In the genomic region with DNA sequence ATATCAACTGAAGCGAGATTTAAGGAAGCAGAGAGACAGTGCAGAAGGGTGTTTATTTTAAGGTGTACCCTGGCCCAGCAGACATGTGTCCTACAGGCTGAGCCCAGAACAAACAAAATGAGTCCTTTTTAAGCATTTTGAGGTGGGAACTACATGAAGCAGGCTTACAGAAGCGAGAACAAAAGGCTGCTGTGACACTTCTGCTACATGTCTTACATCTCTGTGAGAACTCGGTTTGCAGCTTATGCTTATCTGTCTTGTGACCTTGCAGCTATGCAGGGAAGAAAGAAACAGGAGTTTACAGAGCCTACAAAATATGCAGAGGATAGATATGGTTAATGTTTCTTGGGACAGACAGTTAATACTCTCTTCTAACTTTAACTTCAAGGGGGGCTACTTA, we compare ENCODE assay signal across 22 cellular contexts.
A peak's percentile ranks its signal among the peaks of the same experiment; 100 is the strongest.
DNase-seq lines count a peak whose midpoint lies in the region; ATAC-seq, FAIRE-seq and TF ChIP-seq lines count a peak whose summit lies in the region.
"Had no signal": no experiment of that assay in that cellular context is flagged by ENCODE, and none has a peak within 500 bp of the region (broad histone marks: within the 10 kb centered on the region; RNA-seq: fewer than 3 reads in every experiment).

No MANE protein-coding gene starts in this region.

- H3K9me2 ChIP-seq in hepatocyte (replicated peaks; ENCODE audit: insufficient read depth), result no peaks in the 10 kb centered on the region

- DNase-seq in HepG2 (ENCODE audit: low spot score) (no peak), right lobe of liver (no peak), hepatocyte (ENCODE audit: low spot score) (no peak), retinal pigment epithelial cell (ENCODE audit: low read depth) (peak; percentile 23), thyroid gland (no peak)
- no peak for DNase-seq in activated CD4-positive, CD25-positive, alpha-beta regulatory T cell (lab: John Stamatoyannopoulos, UW)
- DNase-seq: 8988T; Calu3; CD8-positive, alpha-beta T cell; DMS53; DND-41; EL; GM23248; H7; HFFc6; IMR-90 had no signal

- H3K4me1 ChIP-seq in HepG2 (ENCODE audit: insufficient read depth, low read length) (no peaks in the 10 kb centered on the region), right lobe of liver (no peaks in the 10 kb centered on the region), hepatocyte (ENCODE audit: insufficient read depth) (no peaks in the 10 kb centered on the region), thyroid gland (no peaks in the 10 kb centered on the region)
- H3K4me1 ChIP-seq: BLaER1 had no signal

- in situ Hi-C loops in HepG2 (cut with HindIII; ENCODE audit: extremely low pct_ligation_motif_present, low pct_unique_long_range_greater_than_20kb), result no loop called here

- H3K4me3 Mint-ChIP-seq in activated T-helper 17 cell treated with anti-CD3 and anti-CD28 coated beads, Interleukin-2, amount 50 U/mL, for 72 hours, result no peak overlapping the region
- H3K4me3 Mint-ChIP-seq: CD14-positive monocyte; CD8-positive, alpha-beta T cell; HFFc6 had no signal

- H3K4me2 ChIP-seq in HepG2 (ENCODE audit: low read depth, low read length) (no peak overlapping the region), hepatocyte (peak overlapping the region; percentile 10)
- H3K4me2 ChIP-seq: BLaER1 had no signal

- POLR2A ChIA-PET in HepG2 (lab: Yijun Ruan, JAX), result no interaction called here

- no peak overlapping the region for H3K9ac ChIP-seq in HepG2 (ENCODE audit: insufficient read depth, low read depth, low read length)
- H3K9ac ChIP-seq: BLaER1, GM23248 had no signal

- intact Hi-C loops in HepG2 (cut with micrococcal nuclease; ENCODE audit: unreplicated experiment) (no loop called here), right lobe of liver (cut with DNase I) (no loop called here), thyroid gland (cut with DNase I) (no loop called here)

- WGBS in HepG2 (ENCODE audit: low lambda C conversion rate), result 0% methylated on average over 3 of the region's 3 CpGs
- whole genome bisulfite sequencing in right lobe of liver (ENCODE audit: insufficient coverage, low coverage, low lambda C conversion rate, missing lambda C conversion rate), result 40% methylated on average over 3 of the region's 3 CpGs
- WGBS in hepatocyte (ENCODE audit: low lambda C conversion rate, missing lambda C conversion rate), result 26% methylated on average over 3 of the region's 3 CpGs
- 27% methylated on average over 3 of the region's 3 CpGs for WGBS in thyroid gland, 2 donors

- H3K27me3 ChIP-seq in HepG2 (ENCODE audit: control insufficient read depth in 1 of 2, insufficient read depth in 2 of 2, low read length in 2 of 2) (no peaks in the 10 kb centered on the region; a peak in 1 of 5 replicates), right lobe of liver (no peaks in the 10 kb centered on the region), hepatocyte (no peaks in the 10 kb centered on the region), thyroid gland (no peaks in the 10 kb centered on the region)
- H3K27me3 ChIP-seq: BLaER1 had no signal

- H3K9me3 ChIP-seq in HepG2 (ENCODE audit: low read length), result no peaks in the 10 kb centered on the region
- no peaks in the 10 kb centered on the region for H3K9me3 ChIP-seq in right lobe of liver
- H3K9me3 ChIP-seq in hepatocyte (ENCODE audit: low read depth), result no peaks in the 10 kb centered on the region
- no peaks in the 10 kb centered on the region for H3K9me3 ChIP-seq in thyroid gland
- H3K9me3 ChIP-seq: BLaER1 had no signal

- FAIRE-seq in HepG2 (lab: Jason Lieb, UNC), result peak; percentile 42
- FAIRE-seq: GM12891 had no signal

- TF ChIP-seq POLR2A in HepG2 (IDR thresholded peaks at IDR 0.05; ENCODE audit: insufficient read depth in 1 of 2, low read depth in 2 of 2, low read length in 2 of 2) (no peak), right lobe of liver (IDR thresholded peaks at IDR 0.05) (no peak), thyroid gland (IDR thresholded peaks at IDR 0.05) (no peak)

- H3K27ac Mint-ChIP-seq in activated T-helper 17 cell treated with anti-CD3 and anti-CD28 coated beads, Interleukin-2, amount 50 U/mL, for 72 hours, result no peak overlapping the region
- H3K27ac Mint-ChIP-seq: CD14-positive monocyte; CD8-positive, alpha-beta T cell; HFFc6 had no signal

- TF ChIP-seq RAD21 in HepG2 (CRISPR knock-in tag; IDR thresholded peaks at IDR 0.05), result no peak

- no peaks in the 10 kb centered on the region for H3K4me1 Mint-ChIP-seq in activated T-helper 17 cell treated with anti-CD3 and anti-CD28 coated beads, Interleukin-2, amount 50 U/mL, for 72 hours
- H3K4me1 Mint-ChIP-seq: CD14-positive monocyte had no signal

- H3K9me3 Mint-ChIP-seq in activated T-helper 17 cell treated with anti-CD3 and anti-CD28 coated beads, Interleukin-2, amount 50 U/mL, for 72 hours, result no peaks in the 10 kb centered on the region
- H3K9me3 Mint-ChIP-seq: HFFc6 had no signal

- H3K4me3 ChIP-seq in HepG2 (replicated peaks in 1 of 3; ENCODE audit: insufficient read depth in 1 of 3, low read depth in 2 of 3, low read length in 3 of 3) (no peak overlapping the region), right lobe of liver (no peak overlapping the region), hepatocyte (no peak overlapping the region), retinal pigment epithelial cell (ENCODE audit: low read length) (no peak overlapping the region), thyroid gland (replicated peaks in 1 of 3) (no peak overlapping the region)
- H3K4me3 ChIP-seq: BLaER1, GM23248 had no signal

- no TSS peak for BruUV-seq in HepG2 (replicated peaks; lab: Mats Ljungman, UMichigan)

- no peaks in the 10 kb centered on the region for H3K36me3 ChIP-seq in HepG2 (replicated peaks in 1 of 2; ENCODE audit: control insufficient read depth in 1 of 2, insufficient read depth in 2 of 2, low read length in 2 of 2)
- H3K36me3 ChIP-seq in right lobe of liver, result no peaks in the 10 kb centered on the region
- H3K36me3 ChIP-seq in hepatocyte (replicated peaks; ENCODE audit: insufficient read depth, low read depth), result no peaks in the 10 kb centered on the region
- H3K36me3 ChIP-seq in thyroid gland, result no peaks in the 10 kb centered on the region
- H3K36me3 ChIP-seq: BLaER1 had no signal

- CTCF ChIA-PET in HepG2 (lab: Yijun Ruan, JAX; ENCODE audit: low intra/inter-chr PET ratio, low total read pairs), result no interaction called here

- TF ChIP-seq CTCF in HepG2 (CRISPR knock-in tag; IDR thresholded peaks at IDR 0.05) (no peak), right lobe of liver (IDR thresholded peaks at IDR 0.05) (no peak), hepatocyte (IDR thresholded peaks at IDR 0.05; ENCODE audit: poor library complexity) (no peak), retinal pigment epithelial cell (conservative IDR thresholded peaks at IDR 0.05; ENCODE audit: low read depth, low read length) (no peak), thyroid gland (IDR thresholded peaks at IDR 0.05) (no peak)

- H3K79me2 ChIP-seq in HepG2 (ENCODE audit: insufficient read depth, low read length) (no peaks in the 10 kb centered on the region), hepatocyte (no peaks in the 10 kb centered on the region)

- ATAC-seq in HepG2 (no peak), right lobe of liver (no peak)
- ATAC-seq in activated T-helper 17 cell treated with anti-CD3 and anti-CD28 coated beads, Interleukin-2, amount 50 U/mL, for 72 hours (replicated peaks), result no peak
- ATAC-seq: CD8-positive, alpha-beta T cell; HCT116 had no signal

- no peak overlapping the region for H2AFZ ChIP-seq in HepG2 (ENCODE audit: low read length)
- no peak overlapping the region for H2AFZ ChIP-seq in hepatocyte
- H2AFZ ChIP-seq: GM23248 had no signal

- TF ChIP-seq EP300 in HepG2 (IDR thresholded peaks at IDR 0.05; ENCODE audit: low read depth in 2 of 2, low read length in 2 of 2), result no peak
- TF ChIP-seq EP300 in HepG2 (CRISPR knock-in tag; IDR thresholded peaks at IDR 0.05; ENCODE audit: borderline replicate concordance), result no peak

- no peaks in the 10 kb centered on the region for H4K20me1 ChIP-seq in HepG2 (ENCODE audit: insufficient read depth, low read length)
- no peaks in the 10 kb centered on the region for H4K20me1 ChIP-seq in hepatocyte (ENCODE audit: insufficient read depth, poor library complexity, severe bottlenecking)
- H4K20me1 ChIP-seq: BLaER1 had no signal

- H3K27ac ChIP-seq in HepG2 (ENCODE audit: extremely low read length, insufficient read depth, low read length), result no peak overlapping the region
- no peak overlapping the region for H3K27ac ChIP-seq in right lobe of liver
- no peak overlapping the region for H3K27ac ChIP-seq in hepatocyte
- no peak overlapping the region for H3K27ac ChIP-seq in thyroid gland
- H3K27ac ChIP-seq: BLaER1, GM23248, HL-60 had no signal

- peaks cover 29% of the 10 kb centered on the region for H3K27me3 Mint-ChIP-seq in activated T-helper 17 cell treated with anti-CD3 and anti-CD28 coated beads, Interleukin-2, amount 50 U/mL, for 72 hours

- H3K36me3 Mint-ChIP-seq in activated T-helper 17 cell treated with anti-CD3 and anti-CD28 coated beads, Interleukin-2, amount 50 U/mL, for 72 hours (ENCODE audit: low read depth), result no peaks in the 10 kb centered on the region
- H3K36me3 Mint-ChIP-seq: CD14-positive monocyte; CD8-positive, alpha-beta T cell had no signal

TF ChIP-seq in HepG2, 621 proteins besides CTCF, POLR2A, EP300 and RAD21:
- TF ChIP-seq KDM4B (CRISPR knock-in tag; IDR thresholded peaks at IDR 0.05) (no peak), SIN3A (IDR thresholded peaks at IDR 0.05; ENCODE audit: borderline replicate concordance, low read depth, low read length) (no peak), ZNF572 (CRISPR knock-in tag; IDR thresholded peaks at IDR 0.05) (no peak)
